Comparison of ENCODE assay signal across 9 cellular contexts in the genomic region with DNA sequence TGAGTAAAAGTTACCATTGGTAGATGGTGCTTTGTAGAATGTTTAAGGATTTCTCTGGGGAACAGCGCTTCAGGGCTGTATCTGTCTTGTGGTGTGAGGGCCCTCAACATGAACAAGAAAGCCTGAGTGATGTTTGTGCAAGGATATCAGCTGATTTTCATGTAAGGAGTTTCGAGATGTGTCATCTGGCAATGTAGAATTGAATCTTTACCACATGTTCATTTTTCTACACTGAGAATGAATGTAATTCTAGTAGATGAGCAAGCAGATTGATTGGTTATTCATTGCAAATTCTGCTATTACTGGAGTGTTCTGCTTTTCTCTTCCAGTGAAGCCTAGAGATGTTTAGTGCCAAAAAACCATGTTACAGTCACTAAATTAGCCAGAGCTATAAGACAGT.
DNase-seq lines count a peak whose midpoint lies in the region; ATAC-seq and TF ChIP-seq lines count a peak whose summit lies in the region.
"Had no signal": no experiment of that assay in that cellular context is flagged by ENCODE, and none has a peak within 500 bp of the region (broad histone marks: within the 10 kb centered on the region; RNA-seq: fewer than 3 reads in every experiment).

No MANE protein-coding gene starts in this region.

- H3K27me3 ChIP-seq in ovary, result no peaks in the 10 kb centered on the region

- H3K27ac ChIP-seq in ovary, result no peak overlapping the region
- H3K27ac ChIP-seq: C4-2B had no signal

- ATAC-seq in natural killer cell treated with Interleukin-12 subunit alpha and Interleukin-12 subunit beta and Interleukin-15 and Interleukin-18, amount 100 ng/mL, for 72 hours, result peak; percentile 43 to 84
- ATAC-seq in natural killer cell (no peak), HG03571 (IDR thresholded peaks at IDR 0.05; ENCODE audit: unreplicated experiment) (peak; percentile 71)

- TF ChIP-seq CTCF in natural killer cell (IDR thresholded peaks at IDR 0.05), result no peak
- no peak for TF ChIP-seq CTCF in HFFc6 (IDR thresholded peaks at IDR 0.05)
- no peak for TF ChIP-seq CTCF in ovary (IDR thresholded peaks at IDR 0.05)

- H3K4me1 ChIP-seq in ovary (ENCODE audit: insufficient read depth), result peaks cover 4% of the 10 kb centered on the region

- 93 to 99% (median 96%) methylated on average over 2 of the region's 2 CpGs for WGBS in ovary, 3 donors

- peaks cover 16 to 18% of the 10 kb centered on the region in 2 donors for H3K4me1 Mint-ChIP-seq in natural killer cell treated with Interleukin-12 subunit alpha and Interleukin-12 subunit beta and Interleukin-15 and Interleukin-18, amount 100 ng/mL, for 72 hours (ENCODE audit: low read depth in 2 of 2)
- H3K4me1 Mint-ChIP-seq in natural killer cell (peaks cover under 1 to 1% of the 10 kb centered on the region in 2 donors), HFFc6 (ENCODE audit: low read depth) (peaks cover 42% of the 10 kb centered on the region)

- no peaks in the 10 kb centered on the region for H3K36me3 Mint-ChIP-seq in natural killer cell treated with Interleukin-12 subunit alpha and Interleukin-12 subunit beta and Interleukin-15 and Interleukin-18, amount 100 ng/mL, for 72 hours
- H3K36me3 Mint-ChIP-seq in natural killer cell, result no peaks in the 10 kb centered on the region
- peaks cover 6% of the 10 kb centered on the region for H3K36me3 Mint-ChIP-seq in HFFc6 (ENCODE audit: low read depth)

- no peak for TF ChIP-seq EP300 in ovary (IDR thresholded peaks at IDR 0.05)

- no peaks in the 10 kb centered on the region for H3K27me3 Mint-ChIP-seq in natural killer cell treated with Interleukin-12 subunit alpha and Interleukin-12 subunit beta and Interleukin-15 and Interleukin-18, amount 100 ng/mL, for 72 hours
- H3K27me3 Mint-ChIP-seq in natural killer cell (ENCODE audit: low read depth in 2 of 2) (no peaks in the 10 kb centered on the region), HFFc6 (ENCODE audit: insufficient read depth) (no peaks in the 10 kb centered on the region; the same call in 1 of the 2 replicates)

- H3K9me3 Mint-ChIP-seq in natural killer cell treated with Interleukin-12 subunit alpha and Interleukin-12 subunit beta and Interleukin-15 and Interleukin-18, amount 100 ng/mL, for 72 hours, result no peaks in the 10 kb centered on the region
- no peaks in the 10 kb centered on the region for H3K9me3 Mint-ChIP-seq in natural killer cell
- H3K9me3 Mint-ChIP-seq in HFFc6, result no peaks in the 10 kb centered on the region

- H3K9me3 ChIP-seq in ovary, result no peaks in the 10 kb centered on the region

- H3K4me3 Mint-ChIP-seq in natural killer cell treated with Interleukin-12 subunit alpha and Interleukin-12 subunit beta and Interleukin-15 and Interleukin-18, amount 100 ng/mL, for 72 hours, result no peak overlapping the region
- H3K4me3 Mint-ChIP-seq in natural killer cell, result no peak overlapping the region
- no peak overlapping the region for H3K4me3 Mint-ChIP-seq in HFFc6

- intact Hi-C loops in natural killer cell (cut with micrococcal nuclease), result no loop called here
- intact Hi-C loops in ovary (cut with DNase I), result no loop called here

- no peak for TF ChIP-seq POLR2A in ovary (IDR thresholded peaks at IDR 0.05)

- no peak for DNase-seq in natural killer cell treated with Interleukin-12 subunit alpha and Interleukin-12 subunit beta and Interleukin-15 and Interleukin-18, amount 100 ng/mL, for 72 hours (ENCODE audit: low spot score)
- no peak for DNase-seq in natural killer cell
- DNase-seq in HFFc6, result peak; percentile 40
- no peak for DNase-seq in ovary
- DNase-seq in GOT3 (lab: John Stamatoyannopoulos, UW), result no peak
- no peak for DNase-seq in NCI-H2029 (lab: John Stamatoyannopoulos, UW)
- DNase-seq in NCI-H2107 treated with DMSO at 0.1 percent for 48 hours (lab: John Stamatoyannopoulos, UW; ENCODE audit: unreplicated experiment), result no peak

- H3K4me3 ChIP-seq in ovary, result no peak overlapping the region

- H3K36me3 ChIP-seq in ovary, result no peaks in the 10 kb centered on the region

- H3K27ac Mint-ChIP-seq in natural killer cell treated with Interleukin-12 subunit alpha and Interleukin-12 subunit beta and Interleukin-15 and Interleukin-18, amount 100 ng/mL, for 72 hours, result no peak overlapping the region
- no peak overlapping the region for H3K27ac Mint-ChIP-seq in natural killer cell
- H3K27ac Mint-ChIP-seq in HFFc6, result peak overlapping the region; percentile 65

Comparison
In these comparisons a context has a peak if more than half of its experiments do, and no peak if none do; other contexts are left out.
1. ATAC-seq: peak in natural killer cell treated with Interleukin-12 subunit alpha and Interleukin-12 subunit beta and Interleukin-15 and Interleukin-18, amount 100 ng/mL, for 72 hours (2 of 2) and HG03571 (single experiment); none in natural killer cell (0 of 3).